ENCODE assay signal across 1 cellular context in the genomic region with DNA sequence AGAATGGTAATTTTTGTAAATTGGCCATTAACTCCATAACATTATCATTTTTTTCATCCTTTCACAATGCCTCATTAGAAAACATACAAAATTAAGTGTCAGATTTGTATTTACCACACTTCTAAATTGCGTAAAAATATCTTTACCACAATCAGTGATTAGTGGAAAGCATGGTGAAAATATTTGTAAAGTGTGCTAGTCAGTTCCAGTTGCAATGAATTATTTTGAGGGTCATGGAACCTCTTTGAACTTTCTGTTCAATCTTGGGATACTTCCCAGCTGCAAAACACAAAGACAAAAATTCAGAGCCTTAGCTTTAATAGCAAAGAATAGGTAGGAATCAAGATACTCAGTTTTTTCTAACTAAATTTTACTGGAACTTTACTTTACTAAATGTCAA.
TF ChIP-seq lines count a peak whose summit lies in the region.

No MANE protein-coding gene starts in this region.

TF ChIP-seq in SK-N-SH, 30 proteins besides CTCF, POLR2A, EP300 and RAD21 (continued from another document):
- TF ChIP-seq ZBTB33 (IDR thresholded peaks at IDR 0.05; ENCODE audit: borderline replicate concordance, low read depth) (no peak), JUND (IDR thresholded peaks at IDR 0.05) (no peak), YY1 (IDR thresholded peaks at IDR 0.05; ENCODE audit: low read depth) (no peak), TEAD4 (IDR thresholded peaks at IDR 0.05; ENCODE audit: borderline replicate concordance, insufficient read depth) (no peak), IRF3 (IDR thresholded peaks at IDR 0.05; ENCODE audit: low read depth, low read length) (no peak), SIN3A (IDR thresholded peaks at IDR 0.05; ENCODE audit: borderline replicate concordance, low read depth, low read length) (no peak), FOSL2 (IDR thresholded peaks at IDR 0.05; ENCODE audit: borderline replicate concordance, low read depth) (no peak), ELF1 (IDR thresholded peaks at IDR 0.05) (no peak), RCOR1 (IDR thresholded peaks at IDR 0.05; ENCODE audit: low read length) (no peak), GABPA (IDR thresholded peaks at IDR 0.05; ENCODE audit: low read depth) (no peak), FOXJ3 (CRISPR knock-in tag; IDR thresholded peaks at IDR 0.05) (no peak), MXI1 (IDR thresholded peaks at IDR 0.05; ENCODE audit: low read depth, low read length) (no peak)
